Comparison of ENCODE assay signal across 2 cellular contexts in genomic region chr4:121729753-121730152, GRCh38. TPM values are rescaled to one million over a fixed set of nuclear protein-coding genes. Genes with fewer than 3 reads are reported as not detected.
"Had no signal": no experiment of that assay in that cellular context is flagged by ENCODE, and none has a peak within 500 bp of the region (broad histone marks: within the 10 kb centered on the region; RNA-seq: fewer than 3 reads in every experiment).

No MANE protein-coding gene starts in this region.

RNA-seq across cellular contexts. Expression of gene SMIM43, which starts 35.2 kb away (rescaled TPM):
- total RNA-seq: H4, H7 had no signal
